ENCODE assay signal across 9 cellular contexts in genomic region chr5:141084487-141084989, GRCh38. TPM values are rescaled to one million over a fixed set of nuclear protein-coding genes. Genes with fewer than 3 reads are reported as not detected.
DNase-seq lines count a peak whose midpoint lies in the region; ATAC-seq, FAIRE-seq and TF ChIP-seq lines count a peak whose summit lies in the region.
"Had no signal": no experiment of that assay in that cellular context is flagged by ENCODE, and none has a peak within 500 bp of the region (broad histone marks: within the 10 kb centered on the region; RNA-seq: fewer than 3 reads in every experiment).

No MANE protein-coding gene starts in this region.

- TF ChIP-seq CTCF in fibroblast of villous mesenchyme (IDR thresholded peaks at IDR 0.05; ENCODE audit: insufficient read depth, low read depth, low read length) (peak; percentile 47), nephron progenitor cell (IDR thresholded peaks at IDR 0.05) (peak; percentile 13)

- peak overlapping the region; percentile 48 for H3K4me3 ChIP-seq in fibroblast of villous mesenchyme (ENCODE audit: low read depth, low read length)

- peaks cover 10% of the 10 kb centered on the region for H3K36me3 Mint-ChIP-seq in nephron progenitor cell (ENCODE audit: low read depth)

- ATAC-seq in GM19463 (IDR thresholded peaks at IDR 0.05; ENCODE audit: unreplicated experiment): peak; percentile 61
- ATAC-seq in GM21619 (IDR thresholded peaks at IDR 0.05; ENCODE audit: unreplicated experiment): no peak

- peaks cover 12% of the 10 kb centered on the region for H3K27me3 Mint-ChIP-seq in nephron progenitor cell (ENCODE audit: low read depth, poor library complexity)

- DNase-seq in 8988T: peak; percentile 23
- peak; percentile 84 for DNase-seq in NCI-H69 (lab: John Stamatoyannopoulos, UW)
- peak; percentile 15 for DNase-seq in activated T-helper 1 cell treated with Interleukin-2 at 50 U/mL for 16 hours (ENCODE audit: low read depth)
- DNase-seq in fibroblast of villous mesenchyme (ENCODE audit: low read depth): peak; percentile 42
- DNase-seq in nephron progenitor cell: peak; percentile 17
- peak; percentile 66 for DNase-seq in urothelium cell line (ENCODE audit: low spot score)

- peak overlapping the region; percentile 41 for H3K27ac Mint-ChIP-seq in nephron progenitor cell

- H3K9me3 Mint-ChIP-seq in nephron progenitor cell: peaks cover 20% of the 10 kb centered on the region

- H3K4me1 Mint-ChIP-seq in nephron progenitor cell: no peaks in the 10 kb centered on the region

- H3K4me3 Mint-ChIP-seq in nephron progenitor cell: peak overlapping the region; percentile 83

- FAIRE-seq in urothelium cell line (lab: Jason Lieb, UNC): no peak

RNA-seq across cellular contexts. Expression of gene PCDHB2, which starts 9.9 kb away (rescaled TPM):
- under 0.01 and 0.32 TPM in 2 replicates for total RNA-seq in fibroblast of villous mesenchyme

RNA-seq across cellular contexts. Expression of gene PCDHB3, which starts 15.7 kb away (rescaled TPM):
- 0.32 and 0.43 TPM in 2 replicates for total RNA-seq in fibroblast of villous mesenchyme

RNA-seq across cellular contexts. Expression of gene PCDHB1, which starts 33.4 kb away (rescaled TPM):
- not detected in 2 replicates for total RNA-seq in fibroblast of villous mesenchyme
- total RNA-seq: pulmonary artery endothelial cell had no signal

RNA-seq across cellular contexts. Expression of gene PCDHB4, which starts 37.1 kb away (rescaled TPM):
- under 0.01 TPM in 2 replicates for total RNA-seq in fibroblast of villous mesenchyme

RNA-seq across cellular contexts. Expression of gene PCDHB5, which starts 50.5 kb away (rescaled TPM):
- under 0.01 and 0.32 TPM in 2 replicates for total RNA-seq in fibroblast of villous mesenchyme

Comparison
In these comparisons a context has a peak if more than half of its experiments do, and no peak if none do; other contexts are left out.
1. DNase-seq: peak in every context shown above with its lines; median percentile 84 in NCI-H69; 66 in urothelium cell line; 42 in fibroblast of villous mesenchyme; 23 in 8988T; 17 in nephron progenitor cell; 15 in activated T-helper 1 cell treated with Interleukin-2 at 50 U/mL for 16 hours.